10 cellular contexts compared by ENCODE assay signal in the genomic region with DNA sequence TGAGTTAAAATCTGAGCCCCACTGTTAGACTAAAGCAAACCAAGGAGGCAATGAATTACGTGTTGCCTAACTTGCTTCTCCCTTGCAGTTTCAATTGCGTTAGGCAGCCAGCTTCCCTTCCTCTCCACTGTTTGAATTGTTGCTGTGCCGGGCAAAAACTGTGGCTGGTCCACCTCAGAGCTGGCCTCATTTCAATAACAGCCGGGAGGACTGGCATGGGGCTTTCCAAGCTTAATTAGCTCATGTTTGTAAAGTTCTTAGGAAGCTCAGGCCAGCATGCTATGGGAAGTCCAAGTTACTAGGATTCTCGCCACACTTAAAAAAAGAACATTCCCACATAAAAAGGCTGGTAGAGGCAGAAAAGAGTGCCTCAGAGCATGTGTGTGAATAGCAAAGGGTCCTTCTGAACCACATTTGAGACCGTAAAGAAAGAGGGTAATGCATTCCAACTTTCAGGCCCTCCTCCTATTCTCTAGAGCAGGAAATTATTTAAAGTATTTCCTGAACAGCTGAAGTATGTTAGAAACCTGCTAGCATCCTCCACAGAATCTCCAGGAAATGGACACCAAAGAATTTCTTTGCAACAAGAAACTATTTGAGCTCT.
DNase-seq lines count a peak whose midpoint lies in the region; ATAC-seq and TF ChIP-seq lines count a peak whose summit lies in the region.
"Had no signal": no experiment of that assay in that cellular context is flagged by ENCODE, and none has a peak within 500 bp of the region (broad histone marks: within the 10 kb centered on the region; RNA-seq: fewer than 3 reads in every experiment).

No MANE protein-coding gene starts in this region.

- DNase-seq in Panc1 (ENCODE audit: low read depth, low spot score): no peak
- no peak for DNase-seq in endothelial cell (ENCODE audit: low spot score)
- DNase-seq in lung microvascular endothelial cell (ENCODE audit: low read depth in 2 of 2): peak; percentile 76 to 90
- no peak for DNase-seq in transverse colon
- DNase-seq in tibial nerve (ENCODE audit: low spot score in 2 of 2): no peak
- DNase-seq in NCI-H146 treated with DMSO at 0.1 percent for 48 hours (lab: John Stamatoyannopoulos, UW; ENCODE audit: unreplicated experiment): no peak
- no peak for DNase-seq in erythroblast (lab: John Stamatoyannopoulos, UW)
- DNase-seq: activated naive CD4-positive, alpha-beta T cell treated with Interleukin-2 at 50 U/mL for 16 hours; NCI-H1694; T1000 had no signal

- no peak for TF ChIP-seq CTCF in Panc1 (IDR thresholded peaks at IDR 0.05)
- no peak for TF ChIP-seq CTCF in endothelial cell (IDR thresholded peaks at IDR 0.05; ENCODE audit: unreplicated experiment)
- TF ChIP-seq CTCF in transverse colon (IDR thresholded peaks at IDR 0.05): no peak
- no peak for TF ChIP-seq CTCF in tibial nerve (IDR thresholded peaks at IDR 0.05)

- CTCF ChIA-PET in Panc1 (lab: Charles Lee): no interaction called here

- intact Hi-C loops in Panc1 (cut with micrococcal nuclease; ENCODE audit: unreplicated experiment): no loop called here
- intact Hi-C loops in transverse colon (cut with DNase I; ENCODE audit: low total_unique reads): no loop called here

- H3K27me3 ChIP-seq in Panc1 (ENCODE audit: control insufficient read depth, insufficient read depth, low read length) (no peaks in the 10 kb centered on the region), transverse colon (no peaks in the 10 kb centered on the region), tibial nerve (no peaks in the 10 kb centered on the region)

- peak overlapping the region; percentile 98 for H3K27ac Mint-ChIP-seq in endothelial cell (ENCODE audit: unreplicated experiment)

- no peaks in the 10 kb centered on the region for H3K36me3 ChIP-seq in Panc1 (ENCODE audit: control insufficient read depth, insufficient read depth, low read length)
- H3K36me3 ChIP-seq in transverse colon: no peaks in the 10 kb centered on the region
- no peaks in the 10 kb centered on the region for H3K36me3 ChIP-seq in tibial nerve

- 30 to 59% methylated on average over 2 to 6 of the region's 6 CpGs for WGBS in transverse colon (ENCODE audit: low coverage in 1 of 2), 2 donors
- 33 to 39% methylated on average over 6 of the region's 6 CpGs for WGBS in tibial nerve, 2 donors

- H3K36me3 Mint-ChIP-seq in endothelial cell (ENCODE audit: low read depth, unreplicated experiment): peaks cover 7% of the 10 kb centered on the region

- peaks cover 11% of the 10 kb centered on the region for H3K27me3 Mint-ChIP-seq in endothelial cell (ENCODE audit: unreplicated experiment)

- in situ Hi-C loops in Panc1 (cut with HindIII; ENCODE audit: low pct_unique_long_range_greater_than_20kb, low sequenced_read_pairs) (no loop called here), transverse colon (cut with MboI; ENCODE audit: low pct_ligation_motif_present in 1 of 4, low pct_unique_long_range_greater_than_20kb in 1 of 4, low sequenced_read_pairs in 3 of 4) (no loop called here)

- no TSS peak for BruUV-seq in Panc1 (replicated peaks; lab: Mats Ljungman, UMichigan)

- TF ChIP-seq EP300 in transverse colon (IDR thresholded peaks at IDR 0.05; ENCODE audit: low read depth) (no peak), tibial nerve (IDR thresholded peaks at IDR 0.05) (no peak)

- H3K4me3 ChIP-seq in Panc1 (ENCODE audit: low read depth in 2 of 2, low read length in 2 of 2) (no peak overlapping the region), transverse colon (no peak overlapping the region), tibial nerve (no peak overlapping the region)

- H3K9me3 ChIP-seq in Panc1 (ENCODE audit: control insufficient read depth, insufficient read depth, low read depth, low read length): no peaks in the 10 kb centered on the region
- no peaks in the 10 kb centered on the region for H3K9me3 ChIP-seq in transverse colon
- H3K9me3 ChIP-seq in tibial nerve: no peaks in the 10 kb centered on the region

- H3K4me3 Mint-ChIP-seq in endothelial cell (ENCODE audit: unreplicated experiment): peak overlapping the region; percentile 37

- H3K4me1 Mint-ChIP-seq in endothelial cell (ENCODE audit: unreplicated experiment): peaks cover 36% of the 10 kb centered on the region

- ATAC-seq in Panc1: 0 out of 2 replicates have a peak, but pooled peaks have one; percentile 28

- H3K27ac ChIP-seq in Panc1 (ENCODE audit: low read length) (no peak overlapping the region), transverse colon (peak overlapping the region; percentile 35 to 45 (median 44)), tibial nerve (peak overlapping the region in 2 of 4 donors; percentile 64 to 73)

- POLR2A ChIA-PET in Panc1 (lab: Charles Lee): interaction anchor here (0.7 kb wide), 1 partner anchor 64 kb away, joined by 3 read pairs; no protein-coding TSS in a partner anchor

- H3K4me1 ChIP-seq in Panc1 (ENCODE audit: control insufficient read depth, insufficient read depth, low read length) (no peaks in the 10 kb centered on the region), transverse colon (peaks cover 0 to 13% (median 0%) of the 10 kb centered on the region in 4 donors), tibial nerve (peaks cover 0 to 39% (median 17%) of the 10 kb centered on the region in 4 donors)

- no peaks in the 10 kb centered on the region for H3K9me3 Mint-ChIP-seq in endothelial cell (ENCODE audit: unreplicated experiment)

- no peak for TF ChIP-seq POLR2A in transverse colon (IDR thresholded peaks at IDR 0.05)
- TF ChIP-seq POLR2A in tibial nerve (IDR thresholded peaks at IDR 0.05): no peak
- TF ChIP-seq POLR2A in erythroblast (IDR thresholded peaks at IDR 0.05; ENCODE audit: low read length): no peak

Comparison
In these comparisons a context has a peak if more than half of its experiments do, and no peak if none do; other contexts are left out.
1. DNase-seq: peak in lung microvascular endothelial cell (2 of 2); none in Panc1 (single experiment), endothelial cell (single experiment), transverse colon (single experiment), tibial nerve (0 of 2), NCI-H146 treated with DMSO at 0.1 percent for 48 hours (single experiment) and erythroblast (0 of 2).